Comparison of ENCODE assay signal across 16 cellular contexts in the genomic region with DNA sequence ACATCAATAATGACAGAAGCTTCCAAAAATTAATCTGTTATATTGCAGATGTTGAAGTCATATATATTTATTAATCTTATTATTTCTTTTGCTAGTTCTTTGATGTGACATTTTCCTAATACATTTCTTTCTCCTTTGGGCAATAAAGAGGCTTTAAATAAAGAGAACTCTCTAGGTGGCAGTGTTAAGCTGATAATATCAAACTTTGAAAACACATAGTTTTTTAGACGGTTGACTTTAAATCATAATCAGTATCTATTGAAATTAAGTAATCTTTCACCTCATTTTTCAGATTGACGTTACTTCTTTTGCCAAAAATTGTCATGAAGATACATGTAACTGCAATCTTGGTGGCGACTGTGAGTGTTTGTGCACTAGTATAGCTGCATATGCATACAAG.
DNase-seq lines count a peak whose midpoint lies in the region; ATAC-seq, FAIRE-seq and TF ChIP-seq lines count a peak whose summit lies in the region.
"Had no signal": no experiment of that assay in that cellular context is flagged by ENCODE, and none has a peak within 500 bp of the region (broad histone marks: within the 10 kb centered on the region; RNA-seq: fewer than 3 reads in every experiment).

No MANE protein-coding gene starts in this region.

- in situ Hi-C loops in IMR-90 (cut with MboI; ENCODE audit: low sequenced_read_pairs) = no loop called here

- no peaks in the 10 kb centered on the region for H3K4me1 ChIP-seq in IMR-90 (ENCODE audit: control insufficient read depth, insufficient read depth, low read length)
- H3K4me1 ChIP-seq in adipocyte (ENCODE audit: control insufficient read depth, insufficient read depth, low read length) = no peaks in the 10 kb centered on the region
- H3K4me1 ChIP-seq in kidney (ENCODE audit: control insufficient read depth in 1 of 2, insufficient read depth in 1 of 2, low read depth in 1 of 2, low read length in 2 of 2) = no peaks in the 10 kb centered on the region
- H3K4me1 ChIP-seq: BLaER1 treated with 17β-estradiol and CSF1 and Interleukin-3, amounts not matched to agents 10 nM and 100 nM; SJSA1 had no signal

- no peaks in the 10 kb centered on the region for H3K36me3 Mint-ChIP-seq in natural killer cell treated with Interleukin-12 subunit alpha and Interleukin-12 subunit beta and Interleukin-15 and Interleukin-18, amount 100 ng/mL, for 72 hours
- H3K36me3 Mint-ChIP-seq: activated naive CD4-positive, alpha-beta T cell treated with anti-CD3 and anti-CD28 coated beads, Interleukin-2, amount 10 ng/mL, durations not matched to agents 7 days and 5 days had no signal

- no peak overlapping the region for H2AK5ac ChIP-seq in IMR-90 (ENCODE audit: low read depth, low read length)

- H4K91ac ChIP-seq in IMR-90 (ENCODE audit: insufficient read depth, low read depth, low read length) = no peak overlapping the region

- POLR2A ChIA-PET in IMR-90 (lab: Charles Lee; ENCODE audit: unreplicated experiment) = no interaction called here

- dilution Hi-C loops in IMR-90 (cut with HindIII; ENCODE audit: low sequenced_read_pairs, unreplicated experiment) = no loop called here

- H2AFZ ChIP-seq in IMR-90 (replicated peaks; ENCODE audit: low read length, poor library complexity) = no peak overlapping the region

- no CpG with 5 or more reads among the region's 3 CpGs for WGBS in IMR-90 (ENCODE audit: extremely low coverage in 2 of 2, insufficient read length in 1 of 2), 2 experiments

- no peaks in the 10 kb centered on the region for H3K4me1 Mint-ChIP-seq in natural killer cell treated with Interleukin-12 subunit alpha and Interleukin-12 subunit beta and Interleukin-15 and Interleukin-18, amount 100 ng/mL, for 72 hours (ENCODE audit: low read depth in 2 of 2)
- H3K4me1 Mint-ChIP-seq: activated naive CD4-positive, alpha-beta T cell treated with anti-CD3 and anti-CD28 coated beads, Interleukin-2, amount 10 ng/mL, durations not matched to agents 7 days and 5 days had no signal

- no peak overlapping the region for H2AK9ac ChIP-seq in IMR-90 (replicated peaks; ENCODE audit: low read depth, low read length, poor library complexity)

- H4K20me1 ChIP-seq in IMR-90 (ENCODE audit: insufficient read depth, low read length) = no peaks in the 10 kb centered on the region
- H4K20me1 ChIP-seq: BLaER1 treated with 17β-estradiol and CSF1 and Interleukin-3, amounts not matched to agents 10 nM and 100 nM had no signal

- H3K4me2 ChIP-seq in IMR-90 (ENCODE audit: low read depth, low read length) = no peak overlapping the region
- H3K4me2 ChIP-seq: BLaER1 treated with 17β-estradiol and CSF1 and Interleukin-3, amounts not matched to agents 10 nM and 100 nM had no signal

- no peaks in the 10 kb centered on the region for H3K9me1 ChIP-seq in IMR-90 (ENCODE audit: insufficient read depth, low read length)

- intact Hi-C loops in IMR-90 (cut with micrococcal nuclease) = loop anchor here (5.0 to 10.0 kb wide), 2 partner anchors 814 to 942 kb away; no protein-coding TSS in a partner anchor
- intact Hi-C loops in kidney (cut with DNase I) = no loop called here

- DNase-seq in COR-L47 (lab: John Stamatoyannopoulos, UW) (peak; percentile 5), IMR-90 (no peak), adipocyte (ENCODE audit: low read depth) (peak; percentile 50), kidney (no peak), SKM-1 treated with dmso at 0.1 percent for 144 hours (lab: John Stamatoyannopoulos, UW; ENCODE audit: unreplicated experiment) (no peak), ureter (ENCODE audit: low spot score) (no peak), putamen (ENCODE audit: low spot score) (no peak)
- no peak for DNase-seq in natural killer cell treated with Interleukin-12 subunit alpha and Interleukin-12 subunit beta and Interleukin-15 and Interleukin-18, amount 100 ng/mL, for 72 hours (ENCODE audit: low spot score)
- DNase-seq: activated CD4-positive, alpha-beta T cell treated with anti-CD3 and anti-CD28 coated beads for 48 hours; activated CD8-positive, alpha-beta memory T cell treated with anti-CD3 and anti-CD28 coated beads, Interleukin-2, amount 50 U/mL, for 48 hours; activated naive CD4-positive, alpha-beta T cell treated with anti-CD3 and anti-CD28 coated beads, Interleukin-2, amount 10 ng/mL, durations not matched to agents 7 days and 5 days; DMS79 treated with DMSO at 0.1 percent for 48 hours; left colon; posterior cingulate gyrus had no signal

- no peak overlapping the region for H3K23ac ChIP-seq in IMR-90 (ENCODE audit: low read depth, low read length)

- H3K9me3 ChIP-seq in IMR-90 (ENCODE audit: control insufficient read depth, insufficient read depth, low read length) = no peaks in the 10 kb centered on the region
- no peaks in the 10 kb centered on the region for H3K9me3 ChIP-seq in adipocyte (ENCODE audit: control insufficient read depth, low read length)
- H3K9me3 ChIP-seq in kidney (ENCODE audit: control insufficient read depth in 1 of 2, low read length in 2 of 2) = no peaks in the 10 kb centered on the region
- H3K9me3 ChIP-seq: BLaER1 treated with 17β-estradiol and CSF1 and Interleukin-3, amounts not matched to agents 10 nM and 100 nM; SJSA1 had no signal

- BruUV-seq in IMR-90 (replicated peaks; lab: Mats Ljungman, UMichigan) = no TSS peak

- no peak overlapping the region for H3K27ac Mint-ChIP-seq in natural killer cell treated with Interleukin-12 subunit alpha and Interleukin-12 subunit beta and Interleukin-15 and Interleukin-18, amount 100 ng/mL, for 72 hours
- H3K27ac Mint-ChIP-seq: activated naive CD4-positive, alpha-beta T cell treated with anti-CD3 and anti-CD28 coated beads, Interleukin-2, amount 10 ng/mL, durations not matched to agents 7 days and 5 days had no signal

- H3K79me1 ChIP-seq in IMR-90 (ENCODE audit: low read depth in 1 of 2, low read length in 2 of 2) = no peaks in the 10 kb centered on the region

- H2BK15ac ChIP-seq in IMR-90 (ENCODE audit: low read depth, low read length) = no peak overlapping the region

- no peak overlapping the region for H3K4me3 Mint-ChIP-seq in natural killer cell treated with Interleukin-12 subunit alpha and Interleukin-12 subunit beta and Interleukin-15 and Interleukin-18, amount 100 ng/mL, for 72 hours
- H3K4me3 Mint-ChIP-seq: activated naive CD4-positive, alpha-beta T cell treated with anti-CD3 and anti-CD28 coated beads, Interleukin-2, amount 10 ng/mL, durations not matched to agents 7 days and 5 days had no signal

- CTCF ChIA-PET in IMR-90 (lab: Yijun Ruan, JAX) = interaction anchor here (0.6 to 1.6 kb wide), 3 partner anchors 9 to 246 kb away, joined by 3 to 4 read pairs (median 4); no protein-coding TSS in a partner anchor

- no peak overlapping the region for H3K27ac ChIP-seq in IMR-90 (ENCODE audit: insufficient read depth, low read length)
- no peak overlapping the region for H3K27ac ChIP-seq in kidney (ENCODE audit: low read depth in 2 of 2, low read length in 2 of 2)
- H3K27ac ChIP-seq: BLaER1 treated with 17β-estradiol and CSF1 and Interleukin-3, amounts not matched to agents 10 nM and 100 nM; SJSA1 had no signal

- no peak for TF ChIP-seq POLR2A in IMR-90 (IDR thresholded peaks at IDR 0.05; ENCODE audit: low read depth, low read length)

- no peak overlapping the region for H3K14ac ChIP-seq in IMR-90 (replicated peaks; ENCODE audit: low read depth, low read length)

- H3K18ac ChIP-seq in IMR-90 (ENCODE audit: low read depth, low read length) = no peak overlapping the region

- H4K8ac ChIP-seq in IMR-90 (ENCODE audit: low read depth in 2 of 2, low read length in 2 of 2) = no peak overlapping the region

- H4K5ac ChIP-seq in IMR-90 (ENCODE audit: low read depth, low read length) = no peak overlapping the region

- H3K4ac ChIP-seq in IMR-90 (ENCODE audit: low read depth, low read length) = no peak overlapping the region

- H3K4me3 ChIP-seq in IMR-90 (ENCODE audit: insufficient read depth, low read depth, low read length) (no peak overlapping the region), adipocyte (ENCODE audit: low read length) (no peak overlapping the region), kidney (ENCODE audit: low read length in 2 of 2) (no peak overlapping the region)
- H3K4me3 ChIP-seq: BLaER1 treated with 17β-estradiol and CSF1 and Interleukin-3, amounts not matched to agents 10 nM and 100 nM; SJSA1 had no signal

- H3K27me3 ChIP-seq in IMR-90 (ENCODE audit: control insufficient read depth, insufficient read depth, low read length) (peaks cover 2% of the 10 kb centered on the region; the same call in 1 of the 2 replicates), adipocyte (replicated peaks; ENCODE audit: control insufficient read depth, insufficient read depth, low read length) (no peaks in the 10 kb centered on the region)
- H3K27me3 ChIP-seq: BLaER1 treated with 17β-estradiol and CSF1 and Interleukin-3, amounts not matched to agents 10 nM and 100 nM; SJSA1 had no signal

- H2BK120ac ChIP-seq in IMR-90 (ENCODE audit: low read depth, low read length) = no peak overlapping the region

- FAIRE-seq in kidney (lab: Jason Lieb, UNC) = peak; percentile 6

- H3K9ac ChIP-seq in IMR-90 (ENCODE audit: low read depth, low read length) (no peak overlapping the region), adipocyte (ENCODE audit: low read length) (no peak overlapping the region), kidney (ENCODE audit: low read length in 2 of 2) (no peak overlapping the region)
- H3K9ac ChIP-seq: BLaER1 treated with 17β-estradiol and CSF1 and Interleukin-3, amounts not matched to agents 10 nM and 100 nM had no signal

- TF ChIP-seq CTCF in IMR-90 (conservative IDR thresholded peaks at IDR 0.05; ENCODE audit: low read depth, low read length) (peak; percentile 38), kidney (IDR thresholded peaks at IDR 0.05; ENCODE audit: borderline replicate concordance, extremely low read depth, insufficient read depth) (no peak)

- no peak overlapping the region for H2BK20ac ChIP-seq in IMR-90 (ENCODE audit: low read depth, low read length)

- TF ChIP-seq RAD21 in IMR-90 (IDR thresholded peaks at IDR 0.05; ENCODE audit: low read length) = 0 out of 2 replicates have a peak, but pooled peaks have one; percentile 9

- ATAC-seq in IMR-90 (ENCODE audit: low read depth) = no peak
- no peak for ATAC-seq in natural killer cell treated with Interleukin-12 subunit alpha and Interleukin-12 subunit beta and Interleukin-15 and Interleukin-18, amount 100 ng/mL, for 72 hours
- ATAC-seq: left colon had no signal

- no peaks in the 10 kb centered on the region for H3K9me3 Mint-ChIP-seq in natural killer cell treated with Interleukin-12 subunit alpha and Interleukin-12 subunit beta and Interleukin-15 and Interleukin-18, amount 100 ng/mL, for 72 hours
- H3K9me3 Mint-ChIP-seq: activated naive CD4-positive, alpha-beta T cell treated with anti-CD3 and anti-CD28 coated beads, Interleukin-2, amount 10 ng/mL, durations not matched to agents 7 days and 5 days had no signal

- H3K27me3 Mint-ChIP-seq in natural killer cell treated with Interleukin-12 subunit alpha and Interleukin-12 subunit beta and Interleukin-15 and Interleukin-18, amount 100 ng/mL, for 72 hours = peaks cover 3 to 21% of the 10 kb centered on the region in 2 donors
- H3K27me3 Mint-ChIP-seq: activated naive CD4-positive, alpha-beta T cell treated with anti-CD3 and anti-CD28 coated beads, Interleukin-2, amount 10 ng/mL, durations not matched to agents 7 days and 5 days had no signal

- H2BK5ac ChIP-seq in IMR-90 (ENCODE audit: low read depth, low read length, poor library complexity, severe bottlenecking) = no peak overlapping the region

- H3K36me3 ChIP-seq in IMR-90 (ENCODE audit: control insufficient read depth, insufficient read depth, low read length) (no peaks in the 10 kb centered on the region), adipocyte (ENCODE audit: control insufficient read depth, insufficient read depth, low read length, severe bottlenecking) (no peaks in the 10 kb centered on the region), kidney (ENCODE audit: control insufficient read depth in 1 of 2, insufficient read depth in 2 of 2, low read length in 2 of 2) (no peaks in the 10 kb centered on the region)
- H3K36me3 ChIP-seq: BLaER1 treated with 17β-estradiol and CSF1 and Interleukin-3, amounts not matched to agents 10 nM and 100 nM; SJSA1 had no signal

- H3K56ac ChIP-seq in IMR-90 (ENCODE audit: extremely low read depth, insufficient read depth, low read length) = no peak overlapping the region

Comparison
In these comparisons a context has a peak if more than half of its experiments do, and no peak if none do; other contexts are left out.
1. DNase-seq: peak in COR-L47 (single experiment) and adipocyte (single experiment); none in IMR-90 (single experiment), kidney (single experiment), SKM-1 treated with dmso at 0.1 percent for 144 hours (single experiment), ureter (single experiment), putamen (single experiment) and natural killer cell treated with Interleukin-12 subunit alpha and Interleukin-12 subunit beta and Interleukin-15 and Interleukin-18, amount 100 ng/mL, for 72 hours (single experiment).